24 cellular contexts compared by ENCODE assay signal in genomic region chr3:69419276-69419675, GRCh38.
"Had no signal": no experiment of that assay in that cellular context is flagged by ENCODE, and none has a peak within 500 bp of the region (broad histone marks: within the 10 kb centered on the region; RNA-seq: fewer than 3 reads in every experiment).

No MANE protein-coding gene starts in this region.

- ATAC-seq: HepG2, Right ventricle myocardium inferior, SK-N-SH treated with all-trans-retinoic acid at 6 μM for 48 hours had no signal

- H2AFZ ChIP-seq: PC-9 had no signal

- H3K4me3 ChIP-seq: PC-9, Peyer's patch, SJCRH30 had no signal

- DNase-seq: IMR-90, Karpas-422, KG1, MM.1S, NCI-H1092 treated with DMSO at 0.1 percent for 48 hours, NCI-H1436, NCI-H187, NCI-H2029, NCI-H2081 treated with DMSO at 0.1 percent for 48 hours, NCI-H2171, NCI-H226, NCI-H446, NCI-H510A, NCI-H524 treated with DMSO at 0.1 percent for 48 hours, NCI-H69, NCI-H774, OCI-M1, PC-9, Peyer's patch, SHP77 treated with DMSO at 0.1 percent for 48 hours, SJCRH30 had no signal

- H3K36me3 ChIP-seq: Peyer's patch, SJCRH30 had no signal

- H3K4me1 ChIP-seq: Peyer's patch had no signal

- H3K9me3 ChIP-seq: Peyer's patch, SJCRH30 had no signal

- H3K4me2 ChIP-seq: PC-9 had no signal

- H3K27ac ChIP-seq: PC-9, Peyer's patch, SJCRH30 had no signal

- H3K27me3 ChIP-seq: Peyer's patch, SJCRH30 had no signal
